28 cellular contexts compared by ENCODE assay signal in genomic region chr13:77033717-77034302, GRCh38. TPM values are rescaled to one million over a fixed set of nuclear protein-coding genes. Genes with fewer than 3 reads are reported as not detected.
DNase-seq lines count a peak whose midpoint lies in the region; ATAC-seq, FAIRE-seq and TF ChIP-seq lines count a peak whose summit lies in the region.
"Had no signal": no experiment of that assay in that cellular context is flagged by ENCODE, and none has a peak within 500 bp of the region (broad histone marks: within the 10 kb centered on the region; RNA-seq: fewer than 3 reads in every experiment).

No MANE protein-coding gene starts in this region.

- H3K27me3 ChIP-seq in GM12878 (replicated peaks in 1 of 2; ENCODE audit: control insufficient read depth in 2 of 2, insufficient read depth in 2 of 2, low read length in 1 of 2): no peaks in the 10 kb centered on the region
- no peaks in the 10 kb centered on the region for H3K27me3 ChIP-seq in prostate gland (replicated peaks; ENCODE audit: insufficient read depth)
- H3K27me3 ChIP-seq in tibial nerve: no peaks in the 10 kb centered on the region
- H3K27me3 ChIP-seq: gastrocnemius medialis, hepatocyte, neutrophil, stomach, tibial artery had no signal

- ATAC-seq in activated CD4-positive, alpha-beta T cell treated with anti-CD3 and anti-CD28 coated beads for 36 hours: peak; percentile 94
- ATAC-seq in GM12878 (peak; percentile 17; the same call in 2 of the 3 replicates), HG02884 (IDR thresholded peaks at IDR 0.05; ENCODE audit: unreplicated experiment) (no peak)
- ATAC-seq: gastrocnemius medialis, left lobe of liver had no signal

- H2AFZ ChIP-seq in GM12878 (ENCODE audit: control insufficient read depth, low read depth, low read length): no peak overlapping the region
- H2AFZ ChIP-seq: hepatocyte had no signal

- in situ Hi-C loops in GM12878 (cut with MboI): no loop called here

- intact Hi-C loops in activated CD4-positive, alpha-beta T cell treated with anti-CD3 and anti-CD28 coated beads for 36 hours (cut with DNase I, micrococcal nuclease): no loop called here
- intact Hi-C loops in GM12878 (cut with micrococcal nuclease; ENCODE audit: unreplicated experiment): no loop called here
- intact Hi-C loops in prostate gland (cut with DNase I): no loop called here

- peaks cover 24% of the 10 kb centered on the region for H3K4me1 Mint-ChIP-seq in activated CD4-positive, alpha-beta T cell treated with anti-CD3 and anti-CD28 coated beads for 36 hours
- H3K4me1 Mint-ChIP-seq: activated B cell treated with CpG ODN at 0.5 μM for 24 hours, naive B cell had no signal

- no peak for FAIRE-seq in GM12878 (lab: Jason Lieb, UNC)

- H3K27me3 Mint-ChIP-seq in activated CD4-positive, alpha-beta T cell treated with anti-CD3 and anti-CD28 coated beads for 36 hours: no peaks in the 10 kb centered on the region
- H3K27me3 Mint-ChIP-seq: activated B cell treated with CpG ODN at 0.5 μM for 24 hours; CD4-positive, alpha-beta T cell; naive B cell had no signal

- TF ChIP-seq CTCF in GM12878 (IDR thresholded peaks at IDR 0.05 in 2 of 3, conservative IDR thresholded peaks at IDR 0.05 in 1 of 3; ENCODE audit: control insufficient read depth in 2 of 3, extremely low read depth in 1 of 3, insufficient read depth in 1 of 3, low read depth in 3 of 3, low read length in 3 of 3) (no peak), prostate gland (IDR thresholded peaks at IDR 0.05) (no peak), tibial nerve (IDR thresholded peaks at IDR 0.05) (no peak)

- SMC1A ChIA-PET in GM12878 (lab: Charles Lee; ENCODE audit: uncharacterized antibody, unreplicated experiment): interaction anchor here (2.8 kb wide), 1 partner anchor 9 kb away, joined by 11 read pairs; no protein-coding TSS in a partner anchor

- H3K9me3 Mint-ChIP-seq in activated CD4-positive, alpha-beta T cell treated with anti-CD3 and anti-CD28 coated beads for 36 hours (ENCODE audit: low read depth): no peaks in the 10 kb centered on the region
- H3K9me3 Mint-ChIP-seq: activated B cell treated with CpG ODN at 0.5 μM for 24 hours; CD4-positive, alpha-beta T cell had no signal

- no TSS peak for BruUV-seq in GM12878 (replicated peaks; lab: Mats Ljungman, UMichigan)

- H3K79me2 ChIP-seq in GM12878 (ENCODE audit: control insufficient read depth, insufficient read depth, low read length): no peaks in the 10 kb centered on the region
- H3K79me2 ChIP-seq: hepatocyte had no signal

- H3K9me3 ChIP-seq in GM12878 (replicated peaks; ENCODE audit: control insufficient read depth, insufficient read depth, low read length) (no peaks in the 10 kb centered on the region; the same call in 2 of the 3 replicates), prostate gland (no peaks in the 10 kb centered on the region), tibial nerve (no peaks in the 10 kb centered on the region)
- H3K9me3 ChIP-seq: gastrocnemius medialis, neutrophil, stomach, tibial artery had no signal

- no peak overlapping the region for H3K4me2 ChIP-seq in GM12878 (ENCODE audit: control insufficient read depth, insufficient read depth)
- H3K4me2 ChIP-seq: hepatocyte had no signal

- H3K27ac Mint-ChIP-seq in activated CD4-positive, alpha-beta T cell treated with anti-CD3 and anti-CD28 coated beads for 36 hours: no peak overlapping the region
- H3K27ac Mint-ChIP-seq: activated B cell treated with CpG ODN at 0.5 μM for 24 hours; CD4-positive, alpha-beta T cell had no signal

- no peak overlapping the region for H3K4me3 ChIP-seq in GM12878
- H3K4me3 ChIP-seq in prostate gland: no peak overlapping the region
- H3K4me3 ChIP-seq in tibial nerve: no peak overlapping the region
- H3K4me3 ChIP-seq: gastrocnemius medialis, hepatocyte, stomach, tibial artery had no signal

- no peak overlapping the region for H3K9ac ChIP-seq in GM12878 (ENCODE audit: control insufficient read depth, insufficient read depth, low read length)

- RAD21 ChIA-PET in GM12878 (lab: Charles Lee; ENCODE audit: unreplicated experiment): no interaction called here

- H3K27ac ChIP-seq in GM12878 (ENCODE audit: control insufficient read depth, insufficient read depth) (no peak overlapping the region), prostate gland (peak overlapping the region in 1 of 2 donors; percentile 32), tibial nerve (no peak overlapping the region)
- H3K27ac ChIP-seq: epithelial cell of prostate, gastrocnemius medialis, hepatocyte, neutrophil, stomach, tibial artery had no signal

- H3K4me3 Mint-ChIP-seq in activated CD4-positive, alpha-beta T cell treated with anti-CD3 and anti-CD28 coated beads for 36 hours: no peak overlapping the region
- H3K4me3 Mint-ChIP-seq: activated B cell treated with CpG ODN at 0.5 μM for 24 hours; CD4-positive, alpha-beta T cell; naive B cell had no signal

- no peak for DNase-seq in activated CD4-positive, alpha-beta T cell treated with anti-CD3 and anti-CD28 coated beads for 36 hours
- DNase-seq in activated CD4-positive, alpha-beta T cell treated with anti-CD3 and anti-CD28 coated beads for 4 hours: no peak
- DNase-seq in HCEC 1CT: peak; percentile 50
- no peak for DNase-seq in GM12878 (ENCODE audit: low read depth, low spot score)
- DNase-seq in prostate gland (ENCODE audit: low spot score): peak; percentile 27
- no peak for DNase-seq in DMS 273 (lab: John Stamatoyannopoulos, UW; ENCODE audit: unreplicated experiment)
- DNase-seq in tibial nerve (ENCODE audit: low spot score in 2 of 2): no peak
- DNase-seq: activated B cell treated with CpG ODN at 0.5 μM for 24 hours; activated naive CD4-positive, alpha-beta T cell; activated T-cell treated with anti-CD3 and anti-CD28 coated beads for 4 hours; amniotic stem cell; CD4-positive, alpha-beta T cell; DMS 273 treated with DMSO at 0.1 percent for 48 hours; effector CD4-positive, alpha-beta T cell; gastrocnemius medialis; GOT3; naive B cell; NCI-H1694 treated with DMSO at 0.1 percent for 48 hours; NCI-H524 treated with DMSO at 0.1 percent for 48 hours; SHP77 treated with DMSO at 0.1 percent for 48 hours; stomach; SW 1271; tibial artery had no signal

- H3K4me1 ChIP-seq in GM12878 (ENCODE audit: control insufficient read depth, insufficient read depth, low read length): no peaks in the 10 kb centered on the region
- no peaks in the 10 kb centered on the region for H3K4me1 ChIP-seq in prostate gland (replicated peaks)
- peaks cover 0 to 3% (median under 1%) of the 10 kb centered on the region in 4 donors for H3K4me1 ChIP-seq in tibial nerve
- H3K4me1 ChIP-seq: stomach had no signal

- POLR2A ChIA-PET in activated CD4-positive, alpha-beta T cell treated with anti-CD3 and anti-CD28 coated beads for 36 hours (lab: Charles Lee): no interaction called here
- POLR2A ChIA-PET in GM12878 (lab: Charles Lee): no interaction called here

- TF ChIP-seq RAD21 in GM12878 (IDR thresholded peaks at IDR 0.05; ENCODE audit: insufficient read depth, low read depth, low read length): no peak

- TF ChIP-seq EP300 in GM12878 (IDR thresholded peaks at IDR 0.05; ENCODE audit: borderline replicate concordance in 1 of 2, control insufficient read depth in 1 of 2, low read depth in 2 of 2, low read length in 2 of 2) (no peak), tibial nerve (IDR thresholded peaks at IDR 0.05) (no peak)

- no peak for TF ChIP-seq POLR2A in GM12878 (IDR thresholded peaks at IDR 0.05; ENCODE audit: low read depth, low read length)
- no peak for TF ChIP-seq POLR2A in prostate gland (IDR thresholded peaks at IDR 0.05)
- no peak for TF ChIP-seq POLR2A in tibial nerve (IDR thresholded peaks at IDR 0.05)

- 88% methylated on average over 4 of the region's 4 CpGs for WGBS in GM12878 (ENCODE audit: insufficient coverage, insufficient replicate concordance, low lambda C conversion rate, missing lambda C conversion rate)
- WGBS in prostate gland: 76% methylated on average over 4 of the region's 4 CpGs
- 96 to 98% methylated on average over 4 of the region's 4 CpGs for WGBS in tibial nerve, 2 donors

- CTCF ChIA-PET in activated CD4-positive, alpha-beta T cell treated with anti-CD3 and anti-CD28 coated beads for 36 hours (lab: Charles Lee): interaction anchor here (0.6 to 0.7 kb wide), 2 partner anchors 31 to 700 kb away, joined by 3 read pairs; no protein-coding TSS in a partner anchor
- CTCF ChIA-PET in GM12878 (lab: Yijun Ruan, JAX): no interaction called here

- peaks cover 2% of the 10 kb centered on the region for H3K36me3 Mint-ChIP-seq in activated CD4-positive, alpha-beta T cell treated with anti-CD3 and anti-CD28 coated beads for 36 hours (ENCODE audit: low read depth)
- H3K36me3 Mint-ChIP-seq: naive B cell had no signal

- no peaks in the 10 kb centered on the region for H4K20me1 ChIP-seq in GM12878 (ENCODE audit: control insufficient read depth, insufficient read depth)

- H3K36me3 ChIP-seq in GM12878 (ENCODE audit: control insufficient read depth in 2 of 2, insufficient read depth in 2 of 2, low read length in 1 of 2) (no peaks in the 10 kb centered on the region), prostate gland (no peaks in the 10 kb centered on the region), tibial nerve (no peaks in the 10 kb centered on the region)
- H3K36me3 ChIP-seq: gastrocnemius medialis, neutrophil, stomach, tibial artery had no signal

RNA-seq across cellular contexts. Expression of gene FBXL3, which starts 6.9 kb away (rescaled TPM):
- 10 to 100 TPM; 28.4 to 31.6 TPM for total RNA-seq in activated CD4-positive, alpha-beta T cell treated with anti-CD3 and anti-CD28 coated beads for 36 hours
- total RNA-seq in GM12878 (2013; cell fraction: nucleolus; rRNA removed): 31.1 and 34.8 TPM in 2 replicates
- total RNA-seq in GM12878 (2014; rRNA removed) (26.4 and 28.3 TPM in 2 replicates), GM12878 (2014; rRNA removed; fragmentation: Illumina TruSeq; extraction: Trizol) (23.0 and 24.5 TPM in 2 replicates), GM12878 (2021) (17.8 and 19.4 TPM in 2 replicates), prostate gland (100 to 1,000 TPM in 1 of 2 donors, 10 to 100 TPM in 1; 85.6 to 113 TPM), tibial nerve (100 to 1,000 TPM; 156 to 223 (median 175) TPM)
- polyA plus RNA-seq in GM12878 (2011; ENCODE audit: low read depth): 10.6 TPM
- polyA plus RNA-seq in GM12878 (2011; rRNA removed) (25.8 and 31.8 TPM in 2 replicates), GM12878 (2014; fragmentation: Illumina TruSeq; extraction: Trizol) (18.8 and 25.2 TPM in 2 replicates), GM12878 (2014; fragmentation: Nextera tagmentation; extraction: Ambion mirVana) (10 to 100 TPM in 1 of 2 experiments, 1 to 10 TPM in 1; 9.0 to 11.4 TPM), GM12878 (2014; rRNA removed) (15.6 and 18.0 TPM in 2 replicates), GM12878 (2016; fragmentation: Nextera tagmentation; extraction: Ambion mirVana) (10 to 100 TPM; 20.0 to 23.2 TPM)
- polyA plus RNA-seq in GM12878 (2011; cell fraction: cytosol; rRNA removed): 14.8 TPM in 2 replicates
- 12.6 and 13.3 TPM in 2 replicates for polyA plus RNA-seq in GM12878 (2011; cell fraction: nucleus; rRNA removed)
- polyA plus RNA-seq in GM12878 (2012): 15.8 TPM in 2 replicates
- 20.6 and 33.5 TPM in 2 replicates for polyA minus RNA-seq in GM12878 (2011; rRNA and poly(A)+ RNA removed)
- 13.1 and 15.8 TPM in 2 replicates for polyA minus RNA-seq in GM12878 (2011; cell fraction: cytosol; rRNA and poly(A)+ RNA removed)
- polyA minus RNA-seq in GM12878 (2011; cell fraction: nucleus; rRNA and poly(A)+ RNA removed): 17.5 and 29.8 TPM in 2 replicates

RNA-seq across cellular contexts. Expression of gene CLN5, which starts 41.9 kb away (rescaled TPM):
- 10 to 100 TPM; 14.5 to 14.9 TPM for total RNA-seq in activated CD4-positive, alpha-beta T cell treated with anti-CD3 and anti-CD28 coated beads for 36 hours
- total RNA-seq in GM12878 (2013; cell fraction: nucleolus; rRNA removed): 94.7 and 106 TPM in 2 replicates
- 13.0 and 18.2 TPM in 2 replicates for total RNA-seq in GM12878 (2014; rRNA removed)
- 14.8 and 15.1 TPM in 2 replicates for total RNA-seq in GM12878 (2014; rRNA removed; fragmentation: Illumina TruSeq; extraction: Trizol)
- 13.1 and 15.0 TPM in 2 replicates for total RNA-seq in GM12878 (2021)
- polyA plus RNA-seq in GM12878 (2011; ENCODE audit: low read depth): 6.2 TPM
- polyA plus RNA-seq in GM12878 (2011; rRNA removed): 22.2 and 35.2 TPM in 2 replicates
- polyA plus RNA-seq in GM12878 (2011; cell fraction: cytosol; rRNA removed): 9.9 and 10.3 TPM in 2 replicates
- polyA plus RNA-seq in GM12878 (2011; cell fraction: nucleus; rRNA removed): 30.0 and 37.3 TPM in 2 replicates
- polyA plus RNA-seq in GM12878 (2012): 16.1 and 16.3 TPM in 2 replicates
- 11.2 and 12.1 TPM in 2 replicates for polyA plus RNA-seq in GM12878 (2014; fragmentation: Illumina TruSeq; extraction: Trizol)
- 10 to 100 TPM; 12.3 to 13.0 TPM for polyA plus RNA-seq in GM12878 (2014; fragmentation: Nextera tagmentation; extraction: Ambion mirVana)
- 9.3 and 12.2 TPM in 2 replicates for polyA plus RNA-seq in GM12878 (2014; rRNA removed)
- polyA plus RNA-seq in GM12878 (2016; fragmentation: Nextera tagmentation; extraction: Ambion mirVana): 10 to 100 TPM; 18.9 to 20.2 TPM
- 19.8 and 24.1 TPM in 2 replicates for polyA minus RNA-seq in GM12878 (2011; rRNA and poly(A)+ RNA removed)
- polyA minus RNA-seq in GM12878 (2011; cell fraction: cytosol; rRNA and poly(A)+ RNA removed): 3.3 and 3.5 TPM in 2 replicates
- 44.2 and 56.7 TPM in 2 replicates for polyA minus RNA-seq in GM12878 (2011; cell fraction: nucleus; rRNA and poly(A)+ RNA removed)
- total RNA-seq in prostate gland: 10 to 100 TPM; 27.1 to 34.3 TPM
- total RNA-seq in tibial nerve: 10 to 100 TPM; 28.8 to 47.3 (median 35.1) TPM

Comparison
In these comparisons a context has a peak if more than half of its experiments do, and no peak if none do; other contexts are left out.
1. DNase-seq: peak in HCEC 1CT (single experiment) and prostate gland (single experiment); none in activated CD4-positive, alpha-beta T cell treated with anti-CD3 and anti-CD28 coated beads for 36 hours (single experiment), activated CD4-positive, alpha-beta T cell treated with anti-CD3 and anti-CD28 coated beads for 4 hours (0 of 2), GM12878 (single experiment), DMS 273 (single experiment) and tibial nerve (0 of 2).